In the genomic region with DNA sequence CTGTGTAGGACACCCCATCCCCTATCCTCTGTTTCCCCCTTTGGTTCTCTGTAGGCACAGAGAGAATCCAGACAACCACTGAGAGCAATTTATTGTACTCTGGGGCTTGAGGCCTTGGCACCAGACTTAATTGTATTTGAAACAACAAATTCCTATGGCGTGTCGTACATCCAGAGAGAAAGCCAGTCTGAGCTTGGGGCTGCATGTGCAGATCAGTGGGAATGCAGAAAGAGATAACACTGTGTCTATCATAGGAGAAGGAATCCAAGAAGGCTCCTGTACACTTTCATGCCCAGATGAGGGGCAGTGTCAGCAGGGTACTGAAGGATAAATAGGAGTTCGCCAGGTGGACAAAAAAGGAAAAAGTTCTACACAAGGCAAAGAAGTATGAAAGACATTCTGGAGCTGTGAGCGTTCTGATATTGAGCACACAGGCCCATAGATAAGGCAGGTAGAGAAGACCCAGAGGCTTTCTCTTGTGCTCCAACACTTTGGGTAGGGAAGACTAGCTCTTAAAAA, we compare ENCODE assay signal across 24 cellular contexts.
"Had no signal": no experiment of that assay in that cellular context is flagged by ENCODE, and none has a peak within 500 bp of the region (broad histone marks: within the 10 kb centered on the region; RNA-seq: fewer than 3 reads in every experiment).

No MANE protein-coding gene starts in this region.

- H3K4me3 Mint-ChIP-seq: activated CD4-positive, alpha-beta T cell treated with anti-CD3 and anti-CD28 coated beads for 36 hours; activated CD8-positive, alpha-beta T cell treated with anti-CD3 and anti-CD28 coated beads for 36 hours; activated naive CD4-positive, alpha-beta T cell treated with anti-CD3 and anti-CD28 coated beads for 36 hours; activated T-cell treated with anti-CD3 and anti-CD28 coated beads, Interleukin-2, amount 50 U/mL, for 4 hours; brain; dendritic cell treated with granulocyte-macrophage colony-stimulating factor and Interleukin-4, amounts not matched to agents 40 ng/mL and 50 ng/mL, for 4 days; immature natural killer cell; mesothelial cell of epicardium; natural killer cell had no signal

- H3K27me3 Mint-ChIP-seq: activated CD8-positive, alpha-beta T cell treated with anti-CD3 and anti-CD28 coated beads for 36 hours; brain; dendritic cell treated with granulocyte-macrophage colony-stimulating factor and Interleukin-4, amounts not matched to agents 40 ng/mL and 50 ng/mL, for 4 days had no signal

- H3K27ac ChIP-seq: foreskin keratinocyte, left ventricle myocardium inferior, ovary, prostate gland, thoracic aorta, upper lobe of left lung had no signal

- DNase-seq: activated CD4-positive, alpha-beta T cell treated with anti-CD3 and anti-CD28 coated beads for 36 hours; activated CD8-positive, alpha-beta T cell treated with anti-CD3 and anti-CD28 coated beads for 36 hours; activated effector memory CD4-positive, alpha-beta T cell treated with Interleukin-2 at 50 U/mL for 16 hours; activated naive CD4-positive, alpha-beta T cell treated with anti-CD3 and anti-CD28 coated beads for 36 hours; activated T-cell treated with anti-CD3 and anti-CD28 coated beads, Interleukin-2, amount 50 U/mL, for 4 hours; anterior cingulate cortex; caudate nucleus; effector CD8-positive, alpha-beta T cell; erythroblast; foreskin keratinocyte; immature natural killer cell; kidney glomerular epithelial cell; left ventricle myocardium inferior; natural killer cell; ovary; stimulated activated CD4-positive, alpha-beta T cell treated with anti-CD3 and anti-CD28 coated beads, Interleukin-2, amount 100 ng/mL, for 48 hours; stimulated activated naive CD4-positive, alpha-beta T cell treated with Interleukin-2 at 50 U/mL for 16 hours; T-helper 9 cell; upper lobe of left lung had no signal

- H3K27me3 ChIP-seq: foreskin keratinocyte, ovary, upper lobe of left lung had no signal

- H3K4me1 ChIP-seq: prostate gland had no signal

- H3K9me3 Mint-ChIP-seq: activated T-cell treated with anti-CD3 and anti-CD28 coated beads, Interleukin-2, amount 50 U/mL, for 4 hours; dendritic cell treated with granulocyte-macrophage colony-stimulating factor and Interleukin-4, amounts not matched to agents 40 ng/mL and 50 ng/mL, for 4 days; immature natural killer cell; natural killer cell had no signal

- H3K4me1 Mint-ChIP-seq: brain, mesothelial cell of epicardium had no signal

- H3K36me3 ChIP-seq: left ventricle myocardium inferior, ovary, prostate gland, thoracic aorta, upper lobe of left lung had no signal

- H3K27ac Mint-ChIP-seq: activated CD4-positive, alpha-beta T cell treated with anti-CD3 and anti-CD28 coated beads for 36 hours; activated CD8-positive, alpha-beta T cell treated with anti-CD3 and anti-CD28 coated beads for 36 hours; activated naive CD4-positive, alpha-beta T cell treated with anti-CD3 and anti-CD28 coated beads for 36 hours; brain; dendritic cell treated with granulocyte-macrophage colony-stimulating factor and Interleukin-4, amounts not matched to agents 40 ng/mL and 50 ng/mL, for 4 days; mesothelial cell of epicardium; natural killer cell had no signal

- H3K9me3 ChIP-seq: left ventricle myocardium inferior, ovary, prostate gland, thoracic aorta, upper lobe of left lung had no signal

- H3K36me3 Mint-ChIP-seq: brain, mesothelial cell of epicardium, natural killer cell had no signal

- ATAC-seq: activated CD4-positive, alpha-beta T cell treated with anti-CD3 and anti-CD28 coated beads for 36 hours; activated CD8-positive, alpha-beta T cell treated with anti-CD3 and anti-CD28 coated beads for 36 hours; activated T-cell treated with anti-CD3 and anti-CD28 coated beads, Interleukin-2, amount 50 U/mL, for 4 hours; foreskin keratinocyte; natural killer cell had no signal

- H3K4me3 ChIP-seq: left ventricle myocardium inferior, ovary, prostate gland, thoracic aorta, upper lobe of left lung had no signal
